In the genomic region with DNA sequence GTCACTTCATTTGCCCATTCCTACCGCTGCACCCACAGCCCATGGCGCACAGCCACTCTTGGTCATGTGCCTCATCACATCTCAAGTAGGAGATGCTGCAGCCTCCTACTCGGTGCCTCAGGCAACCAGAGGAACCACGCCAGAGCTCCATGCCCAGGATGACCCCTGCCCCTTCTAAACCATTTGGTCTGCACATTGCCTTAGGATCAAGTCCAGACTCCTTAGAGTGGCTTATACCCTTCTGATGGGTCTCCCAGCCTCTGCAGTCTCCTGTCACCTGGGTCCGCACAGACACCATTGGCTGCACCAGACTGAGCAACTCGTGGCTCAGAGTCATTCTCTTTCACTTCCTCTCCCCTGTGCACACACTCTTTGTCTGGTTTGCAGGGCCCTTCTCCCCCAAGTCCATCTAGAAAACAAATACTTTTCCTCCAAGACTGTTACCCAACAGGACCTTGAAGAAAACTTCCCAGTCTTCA, we compare ENCODE assay signal across 8 cellular contexts. TPM values are rescaled to one million over a fixed set of nuclear protein-coding genes. Genes with fewer than 3 reads are reported as not detected.
A peak's percentile ranks its signal among the peaks of the same experiment; 100 is the strongest.
DNase-seq lines count a peak whose midpoint lies in the region; ATAC-seq, FAIRE-seq and TF ChIP-seq lines count a peak whose summit lies in the region.

No MANE protein-coding gene starts in this region.

- TF ChIP-seq POLR2A in erythroblast (IDR thresholded peaks at IDR 0.05; ENCODE audit: low read length) = no peak

- H3K36me3 ChIP-seq in Loucy (ENCODE audit: insufficient read depth, low read length) = no peaks in the 10 kb centered on the region
- no peaks in the 10 kb centered on the region for H3K36me3 ChIP-seq in psoas muscle (ENCODE audit: insufficient read depth in 1 of 2, low read depth in 1 of 2)

- peak overlapping the region; percentile 57 for H3K4me2 ChIP-seq in Loucy (ENCODE audit: low read depth, low read length, poor library complexity, severe bottlenecking)

- no peak overlapping the region for H3K27ac ChIP-seq in psoas muscle

- no peaks in the 10 kb centered on the region for H3K9me3 ChIP-seq in Loucy (ENCODE audit: insufficient read depth, low read depth, low read length)
- no peaks in the 10 kb centered on the region for H3K9me3 ChIP-seq in psoas muscle

- peaks cover 37 to 43% of the 10 kb centered on the region in 2 donors for H3K4me1 Mint-ChIP-seq in immature natural killer cell

- no peaks in the 10 kb centered on the region for H4K20me1 ChIP-seq in Loucy (ENCODE audit: insufficient read depth, low read length, poor library complexity, severe bottlenecking)

- no peaks in the 10 kb centered on the region for H3K9me3 Mint-ChIP-seq in immature natural killer cell

- no peaks in the 10 kb centered on the region for H3K9me2 ChIP-seq in Loucy (replicated peaks; ENCODE audit: low read depth, low read length)

- H3K4me3 Mint-ChIP-seq in immature natural killer cell = no peak overlapping the region

- peaks cover 16% of the 10 kb centered on the region for H3F3A ChIP-seq in Loucy (ENCODE audit: low read depth)

- 85 to 91% (median 86%) methylated on average over 6 of the region's 6 CpGs for WGBS in psoas muscle, 3 donors

- H3K27me3 Mint-ChIP-seq in immature natural killer cell (ENCODE audit: low read depth in 3 of 3) = peaks cover 0 to 3% (median 2%) of the 10 kb centered on the region in 3 donors

- H3K79me2 ChIP-seq in Loucy (ENCODE audit: insufficient read depth, low read length) = no peaks in the 10 kb centered on the region

- H3K27me3 ChIP-seq in Loucy (ENCODE audit: insufficient read depth, low read length, poor library complexity, severe bottlenecking) = no peaks in the 10 kb centered on the region
- no peaks in the 10 kb centered on the region for H3K27me3 ChIP-seq in psoas muscle (ENCODE audit: insufficient read depth in 3 of 3, low read length in 2 of 3)

- peak overlapping the region in 4 of 6 donors; percentile 6 to 90 (median 78) for H3K27ac Mint-ChIP-seq in immature natural killer cell

- TF ChIP-seq CTCF in Loucy (conservative IDR thresholded peaks at IDR 0.05; ENCODE audit: low read length) (no peak), psoas muscle (IDR thresholded peaks at IDR 0.05) (no peak)

- intact Hi-C loops in psoas muscle (cut with DNase I) = loop anchor here in 1 of 2 donors (5.0 kb wide), 1 partner anchor 262 kb away; no protein-coding TSS in a partner anchor

- ATAC-seq in GM21526 (IDR thresholded peaks at IDR 0.05; ENCODE audit: low FRiP score, unreplicated experiment) = peak; percentile 58
- no peak for ATAC-seq in psoas muscle

- H3K4me3 ChIP-seq in Loucy (ENCODE audit: low read length, poor library complexity, severe bottlenecking) (peak overlapping the region; percentile 10), psoas muscle (no peak overlapping the region)

- peak overlapping the region; percentile 35 for H3K9ac ChIP-seq in Loucy (ENCODE audit: low read depth, low read length, poor library complexity, severe bottlenecking)

- H3K4me1 ChIP-seq in Loucy (ENCODE audit: insufficient read depth, low read length, poor library complexity, severe bottlenecking) (peaks cover 66% of the 10 kb centered on the region), psoas muscle (peaks cover 27% of the 10 kb centered on the region)

- H2AFZ ChIP-seq in Loucy (ENCODE audit: low read length) = peak overlapping the region; percentile 59; the same call in 1 of the 2 replicates

- H3K36me3 Mint-ChIP-seq in immature natural killer cell = no peaks in the 10 kb centered on the region

- peak; percentile 94 for FAIRE-seq in GM18507 (lab: Jason Lieb, UNC)

- no peak for DNase-seq in GM18507 (ENCODE audit: extremely low spot score, insufficient read length, low read depth)
- no peak for DNase-seq in immature natural killer cell
- DNase-seq in erythroblast (lab: John Stamatoyannopoulos, UW) = no peak
- DNase-seq in cerebellar nuclear complex (lab: John Stamatoyannopoulos, UW) = no peak
- DNase-seq in psoas muscle = no peak
- DNase-seq in HCEC 1CT = no peak

RNA-seq across cellular contexts. Expression of gene ADORA3, which starts 2.2 kb away (rescaled TPM):
- polyA plus RNA-seq in immature natural killer cell = under 1 TPM in 1 of 3 donors, not detected in 2; 0.23 TPM
- total RNA-seq in psoas muscle = 1 to 10 TPM in 3 of 4 donors, under 1 TPM in 1; 0.71 to 2.1 (median 2.0) TPM
- polyA plus RNA-seq in psoas muscle = 1 to 10 TPM in 1 of 3 donors, under 1 TPM in 2; 0.45 to 1.2 (median 0.69) TPM

RNA-seq across cellular contexts. Expression of gene TMIGD3, which starts 2.2 kb away (rescaled TPM):
- not detected for polyA plus RNA-seq in immature natural killer cell
- 1 to 10 TPM in 1 of 4 donors, under 1 TPM in 3; 0.34 to 1.1 (median 0.70) TPM for total RNA-seq in psoas muscle
- polyA plus RNA-seq in psoas muscle = under 1 TPM; 0.51 to 0.85 (median 0.52) TPM

RNA-seq across cellular contexts. Expression of gene C1orf162, which starts 31.9 kb away (rescaled TPM):
- 100 to 1,000 TPM; 421 to 818 (median 559) TPM for polyA plus RNA-seq in immature natural killer cell
- total RNA-seq in psoas muscle = 1 to 10 TPM; 3.6 to 8.5 (median 6.3) TPM
- 1 to 10 TPM; 3.8 to 9.9 (median 4.1) TPM for polyA plus RNA-seq in psoas muscle

RNA-seq across cellular contexts. Expression of gene ATP5PB, which starts 56.4 kb away (rescaled TPM):
- polyA plus RNA-seq in immature natural killer cell (100 to 1,000 TPM; 495 to 624 (median 521) TPM), psoas muscle (100 to 1,000 TPM; 378 to 649 (median 465) TPM)
- 100 to 1,000 TPM; 272 to 484 (median 398) TPM for total RNA-seq in psoas muscle

RNA-seq across cellular contexts. Expression of gene WDR77, which starts 56.6 kb away (rescaled TPM):
- 10 to 100 TPM; 33.6 to 37.9 (median 36.3) TPM for polyA plus RNA-seq in immature natural killer cell
- 10 to 100 TPM; 35.3 to 48.2 (median 42.9) TPM for total RNA-seq in psoas muscle
- polyA plus RNA-seq in psoas muscle = 100 to 1,000 TPM in 1 of 3 donors, 10 to 100 TPM in 2; 36.7 to 103 (median 62.7) TPM

Comparison
In these comparisons a context has a peak if more than half of its experiments do, and no peak if none do; other contexts are left out.
1. RNA of gene C1orf162, which starts 31.9 kb away (polyA plus RNA-seq): 421 to 818 TPM in immature natural killer cell; 3.8 to 9.9 TPM in psoas muscle; every median in the first group is over 10 times any median in the second.